In the genomic region with DNA sequence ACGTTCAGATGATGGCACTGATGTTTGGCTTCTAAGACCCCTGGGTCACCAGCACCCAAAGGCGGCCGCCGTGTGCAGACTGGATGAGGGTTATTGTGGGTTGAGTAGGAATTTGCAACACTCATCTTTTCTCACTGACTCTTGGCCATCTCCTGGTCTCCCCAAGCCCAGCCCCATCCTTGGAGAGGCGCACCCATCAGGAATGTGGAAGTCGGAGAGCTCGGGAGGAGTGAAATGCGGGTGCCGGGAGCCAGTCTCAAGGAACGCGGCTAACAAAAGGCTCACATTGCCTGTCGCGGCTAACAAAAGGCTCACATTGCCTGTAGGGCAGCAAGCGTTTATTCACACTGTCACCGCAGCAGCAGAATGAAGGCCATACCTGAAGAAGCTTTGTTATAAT, we compare ENCODE assay signal across 2 cellular contexts.
TF ChIP-seq lines count a peak whose summit lies in the region.

No MANE protein-coding gene starts in this region.

TF ChIP-seq in IMR-90, 13 proteins besides CTCF, POLR2A, EP300 and RAD21:
- no peak for TF ChIP-seq FOS (IDR thresholded peaks at IDR 0.05; ENCODE audit: low read depth, low read length)

TF ChIP-seq in H1, 55 proteins besides CTCF, POLR2A, EP300 and RAD21:
- TF ChIP-seq MAFK (IDR thresholded peaks at IDR 0.05; ENCODE audit: low read depth, low read length): no peak
- no peak for TF ChIP-seq YY1 (IDR thresholded peaks at IDR 0.05; ENCODE audit: low read depth, low read length)
